ENCODE assay signal across 17 cellular contexts in genomic region chr17:77716289-77716929, GRCh38.
"Had no signal": no experiment of that assay in that cellular context is flagged by ENCODE, and none has a peak within 500 bp of the region (broad histone marks: within the 10 kb centered on the region; RNA-seq: fewer than 3 reads in every experiment).

No MANE protein-coding gene starts in this region.

- H3K4me1 ChIP-seq: stomach had no signal

- FAIRE-seq: astrocyte, endometrium had no signal

- H3K27me3 ChIP-seq: cardiac muscle cell, dorsolateral prefrontal cortex, ovary, stomach had no signal

- H3K27ac Mint-ChIP-seq: activated T-helper 17 cell treated with anti-CD3 and anti-CD28 coated beads, Interleukin-2, amount 50 U/mL, for 72 hours had no signal

- H3K4me3 ChIP-seq: cardiac muscle cell, dorsolateral prefrontal cortex, lung, ovary, stomach, thoracic aorta had no signal

- ATAC-seq: activated CD4-positive, CD25-positive, alpha-beta regulatory T cell treated with anti-CD3 and anti-CD28 coated beads, Interleukin-2, amount 50 U/mL, for 24 hours; activated T-helper 17 cell treated with anti-CD3 and anti-CD28 coated beads, Interleukin-2, amount 50 U/mL, for 72 hours had no signal

- H3K4me1 Mint-ChIP-seq: activated T-helper 17 cell treated with anti-CD3 and anti-CD28 coated beads, Interleukin-2, amount 50 U/mL, for 72 hours had no signal

- H3K9me3 ChIP-seq: ovary, stomach, thoracic aorta had no signal

- DNase-seq: activated CD4-positive, alpha-beta T cell treated with anti-CD3 and anti-CD28 coated beads, Interleukin-2, amount 50 U/mL, for 4 hours; activated naive CD4-positive, alpha-beta T cell treated with Interleukin-2 at 50 U/mL for 16 hours; activated T-cell treated with anti-CD3 and anti-CD28 coated beads for 4 hours; dorsolateral prefrontal cortex; glutamatergic neuron; naive B cell; ovary; stimulated activated CD4-positive, alpha-beta T cell treated with anti-CD3 and anti-CD28 coated beads, Interleukin-12 subunit alpha, Interleukin-12 subunit beta, amount 100 ng/mL, for 4 hours; stomach; T-helper 9 cell had no signal

- H3K27ac ChIP-seq: cardiac muscle cell, dorsolateral prefrontal cortex, ovary, stomach, thoracic aorta had no signal

- H3K4me3 Mint-ChIP-seq: activated T-helper 17 cell treated with anti-CD3 and anti-CD28 coated beads, Interleukin-2, amount 50 U/mL, for 72 hours; naive B cell had no signal

- H3K36me3 ChIP-seq: cardiac muscle cell, ovary, stomach, thoracic aorta had no signal
